Comparison of ENCODE assay signal across 1 cellular context in the genomic region with DNA sequence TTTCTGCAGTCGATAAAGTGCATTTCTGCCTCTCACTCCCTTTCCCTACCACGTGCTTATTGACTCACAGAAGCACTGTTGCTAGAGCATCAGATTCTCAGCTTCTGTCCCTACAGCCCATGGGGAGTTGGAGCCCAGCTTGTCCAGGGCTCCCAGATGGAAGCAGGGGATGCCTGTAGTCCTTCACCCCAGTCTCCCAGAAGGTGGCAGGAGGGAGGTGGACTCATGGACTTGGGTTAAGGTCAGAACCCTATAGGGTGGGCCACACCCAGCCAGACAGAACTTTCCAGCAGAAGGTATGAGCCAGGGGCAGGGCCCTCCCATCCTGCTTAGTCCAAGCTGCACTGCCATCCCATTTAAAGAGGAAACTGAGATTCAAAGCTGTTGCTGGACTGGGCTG.
A peak's percentile ranks its signal among the peaks of the same experiment; 100 is the strongest.
TF ChIP-seq lines count a peak whose summit lies in the region.

No MANE protein-coding gene starts in this region.

TF ChIP-seq in IMR-90, 13 proteins besides CTCF, POLR2A, EP300 and RAD21:
- TF ChIP-seq MAZ (IDR thresholded peaks at IDR 0.05; ENCODE audit: borderline replicate concordance, low read depth, low read length) = no peak
- peak; percentile 16; the same call in 1 of the 2 replicates for TF ChIP-seq SMC3 (IDR thresholded peaks at IDR 0.05; ENCODE audit: low read depth, low read length)
